8 cellular contexts compared by ENCODE assay signal in the genomic region with DNA sequence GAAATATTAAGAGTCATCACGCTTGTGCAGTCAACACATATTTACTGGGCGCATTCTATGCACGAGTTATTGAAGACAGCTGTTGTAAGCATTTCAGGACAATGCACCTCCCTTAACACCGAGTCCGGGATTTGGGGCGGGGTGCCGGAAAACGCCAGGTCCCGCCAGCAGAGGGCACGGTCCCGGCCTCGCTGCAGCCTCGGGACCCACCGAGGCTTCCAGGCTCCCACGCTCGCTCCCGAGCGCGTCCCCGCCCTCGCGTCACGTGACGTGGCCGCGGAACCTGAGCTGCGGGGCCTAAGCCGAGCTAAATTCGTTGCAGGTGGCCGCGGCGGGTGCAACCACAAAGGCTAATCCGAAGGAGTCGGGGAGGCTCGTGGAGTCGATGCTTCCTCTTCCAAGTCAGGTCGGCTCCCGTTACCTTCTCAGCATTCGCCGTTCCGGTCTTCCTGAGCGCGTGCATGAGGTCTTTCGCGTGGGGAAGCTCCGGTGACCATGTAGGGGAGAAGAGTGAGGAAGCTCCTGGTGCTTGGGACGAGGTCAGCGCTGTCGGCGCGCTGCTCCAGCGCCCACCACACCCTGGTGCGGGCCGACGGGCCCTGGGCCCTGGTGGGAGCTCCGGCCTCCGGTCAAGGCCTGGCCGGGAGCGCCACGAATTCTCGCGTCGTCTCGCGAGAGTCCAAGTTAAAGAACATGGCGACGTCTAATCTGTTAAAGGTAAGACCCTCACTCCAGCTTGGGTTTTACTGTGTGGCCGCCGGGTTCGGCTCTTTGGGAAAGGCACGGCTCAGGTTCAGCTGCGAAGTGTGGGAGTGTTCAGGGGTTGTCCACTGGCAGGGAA. TPM values are rescaled to one million over a fixed set of nuclear protein-coding genes. Genes with fewer than 3 reads are reported as not detected.
A peak's percentile ranks its signal among the peaks of the same experiment; 100 is the strongest.
DNase-seq lines count a peak whose midpoint lies in the region; ATAC-seq, FAIRE-seq and TF ChIP-seq lines count a peak whose summit lies in the region.

TSS of gene CUL5 (plus strand) at position 243 of the 841 bp plus-strand sequence. CDS start at position 694, 451 bp downstream.

- no peak for FAIRE-seq in kidney (lab: Jason Lieb, UNC)

- DNase-seq in AML-193 (lab: John Stamatoyannopoulos, UW) (peak; percentile 71 to 76), NCI-H345 (lab: John Stamatoyannopoulos, UW) (peak; percentile 93), cerebellar cortex (ENCODE audit: low spot score) (peak; percentile 86), kidney (peak; percentile 96)
- peak; percentile 93 for DNase-seq in stimulated activated CD4-positive, alpha-beta T cell treated with anti-CD3 and anti-CD28 coated beads, Interleukin-15, amount 100 ng/mL, for 24 hours

- H3K4me3 ChIP-seq in kidney (ENCODE audit: low read length in 2 of 2) = peak within 1 kb of the TSS; percentile 94 to 96

- intact Hi-C loops in kidney (cut with DNase I) = no loop called here

- ATAC-seq in GM19023 (IDR thresholded peaks at IDR 0.05; ENCODE audit: unreplicated experiment) (peak; percentile 87), HG03280 (IDR thresholded peaks at IDR 0.05; ENCODE audit: unreplicated experiment) (peak; percentile 88)
- peak; percentile 85 to 86 for ATAC-seq in activated CD4-positive, CD25-positive, alpha-beta regulatory T cell treated with anti-CD3 and anti-CD28 coated beads, Interleukin-2, amount 50 U/mL, for 24 hours

- TF ChIP-seq CTCF in kidney (IDR thresholded peaks at IDR 0.05; ENCODE audit: borderline replicate concordance, extremely low read depth, insufficient read depth) = peak; percentile 87

- peak within 1 kb of the TSS; percentile 98 to 99 for H3K9ac ChIP-seq in kidney (ENCODE audit: low read length in 2 of 2)

- H3K4me1 ChIP-seq in kidney (ENCODE audit: control insufficient read depth in 1 of 2, insufficient read depth in 1 of 2, low read depth in 1 of 2, low read length in 2 of 2) = peaks cover 5 to 7% of the 10 kb centered on the region in 2 donors

- H3K36me3 ChIP-seq in kidney (ENCODE audit: control insufficient read depth in 1 of 2, insufficient read depth in 2 of 2, low read length in 2 of 2) = no peaks in the 10 kb centered on the region

- peak within 1 kb of the TSS; percentile 98 to 99 for H3K27ac ChIP-seq in kidney (ENCODE audit: low read depth in 2 of 2, low read length in 2 of 2)

- H3K9me3 ChIP-seq in kidney (ENCODE audit: control insufficient read depth in 1 of 2, low read length in 2 of 2) = no peaks in the 10 kb centered on the region

RNA-seq across cellular contexts. Expression of gene CUL5, which starts in this region (rescaled TPM):
- total RNA-seq in kidney = 38.9 TPM
- polyA plus RNA-seq in kidney (ENCODE audit: insufficient read depth, low read depth, low replicate concordance) = 9.4 TPM

Comparison
In these comparisons a context has a peak if more than half of its experiments do, and no peak if none do; other contexts are left out.
1. Peak in every context shown above with its lines: DNase-seq, ATAC-seq, H3K4me3 ChIP-seq and H3K27ac ChIP-seq.